Comparison of ENCODE assay signal across 10 cellular contexts in the genomic region with DNA sequence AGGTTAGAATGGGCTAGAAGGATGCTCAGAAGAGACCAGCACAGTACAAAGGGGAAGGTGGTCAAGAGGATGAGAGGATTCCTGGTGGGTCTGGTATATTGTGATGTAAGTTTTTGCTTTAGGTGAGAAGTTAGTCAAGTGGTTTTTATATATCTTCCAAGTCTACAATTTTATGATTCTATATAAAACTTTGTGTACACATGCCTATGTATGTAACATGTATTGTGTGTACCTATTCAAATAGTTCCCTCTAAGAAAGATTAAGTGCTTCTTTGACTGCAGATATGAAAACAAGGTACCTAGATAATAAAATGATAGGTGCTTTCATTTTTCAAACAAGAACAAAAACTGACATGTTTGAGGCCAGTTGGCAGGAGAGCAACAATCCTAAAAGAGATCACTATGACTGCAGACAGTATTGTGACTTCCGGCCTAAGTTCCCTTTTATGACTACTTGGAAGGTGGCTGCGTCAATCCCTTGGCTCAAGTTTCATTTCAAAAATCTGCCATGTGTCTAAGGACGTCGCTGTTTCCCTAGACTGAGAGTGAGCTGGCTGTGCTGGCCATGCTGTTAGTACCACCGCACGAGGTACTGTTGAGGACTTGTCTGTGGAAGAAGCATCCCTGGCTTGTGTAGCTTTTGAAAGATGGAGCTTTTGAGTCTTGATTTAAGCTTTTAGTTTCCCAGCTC.
DNase-seq lines count a peak whose midpoint lies in the region; ATAC-seq, FAIRE-seq and TF ChIP-seq lines count a peak whose summit lies in the region.
"Had no signal": no experiment of that assay in that cellular context is flagged by ENCODE, and none has a peak within 500 bp of the region (broad histone marks: within the 10 kb centered on the region; RNA-seq: fewer than 3 reads in every experiment).

No MANE protein-coding gene starts in this region.

- no peak overlapping the region for H3K27ac ChIP-seq in astrocyte (ENCODE audit: low read depth, low read length)
- no peak overlapping the region for H3K27ac ChIP-seq in effector memory CD4-positive, alpha-beta T cell (ENCODE audit: insufficient read depth, low read length, poor library complexity, severe bottlenecking)

- no peaks in the 10 kb centered on the region for H3K9me3 Mint-ChIP-seq in astrocyte (ENCODE audit: unreplicated experiment)
- H3K9me3 Mint-ChIP-seq: immature natural killer cell had no signal

- H3K36me3 Mint-ChIP-seq in astrocyte (ENCODE audit: low read depth, unreplicated experiment) = peaks cover 8% of the 10 kb centered on the region
- H3K36me3 Mint-ChIP-seq: immature natural killer cell had no signal

- H3K4me2 ChIP-seq in astrocyte (ENCODE audit: low read length) = no peak overlapping the region

- H3K27me3 Mint-ChIP-seq in astrocyte (ENCODE audit: low read depth, unreplicated experiment) = no peaks in the 10 kb centered on the region

- H3K36me3 ChIP-seq in astrocyte (ENCODE audit: insufficient read depth, low read length) = no peaks in the 10 kb centered on the region
- no peaks in the 10 kb centered on the region for H3K36me3 ChIP-seq in effector memory CD4-positive, alpha-beta T cell (ENCODE audit: control insufficient read depth, insufficient read depth, low read length)

- H3K79me2 ChIP-seq in astrocyte (ENCODE audit: insufficient read depth, low read length) = no peaks in the 10 kb centered on the region

- DNase-seq in AG20443 (ENCODE audit: low spot score) (peak; percentile 32), astrocyte (ENCODE audit: low read depth) (no peak), posterior vena cava (ENCODE audit: low spot score) (peak; percentile 84), DMS114 treated with DMSO at 0.1 percent for 48 hours (lab: John Stamatoyannopoulos, UW; ENCODE audit: unreplicated experiment) (no peak), LoVo (ENCODE audit: low spot score) (no peak)
- no peak for DNase-seq in effector memory CD4-positive, alpha-beta T cell

- H3K9me3 ChIP-seq in astrocyte (ENCODE audit: insufficient read depth, low read depth, low read length) = no peaks in the 10 kb centered on the region
- H3K9me3 ChIP-seq in effector memory CD4-positive, alpha-beta T cell (ENCODE audit: control insufficient read depth, low read length) = no peaks in the 10 kb centered on the region

- H3K4me3 Mint-ChIP-seq in astrocyte (ENCODE audit: unreplicated experiment) = no peak overlapping the region
- H3K4me3 Mint-ChIP-seq: immature natural killer cell had no signal

- no peak for TF ChIP-seq CTCF in astrocyte (IDR thresholded peaks at IDR 0.05; ENCODE audit: insufficient read depth, low read depth, low read length)

- ATAC-seq in GM19328 (IDR thresholded peaks at IDR 0.05; ENCODE audit: unreplicated experiment) = peak; percentile 78
- peak; percentile 95 for ATAC-seq in HG03442 (IDR thresholded peaks at IDR 0.05; ENCODE audit: unreplicated experiment)

- no peak overlapping the region for H3K4me3 ChIP-seq in astrocyte (ENCODE audit: insufficient read depth, low read depth, low read length)
- H3K4me3 ChIP-seq in effector memory CD4-positive, alpha-beta T cell (ENCODE audit: insufficient read depth, low read depth, low read length, poor library complexity, severe bottlenecking) = no peak overlapping the region

- peak overlapping the region; percentile 47 for H3K27ac Mint-ChIP-seq in astrocyte (ENCODE audit: unreplicated experiment)

- intact Hi-C loops in posterior vena cava (cut with DNase I) = no loop called here

- no peaks in the 10 kb centered on the region for H3K4me1 ChIP-seq in astrocyte (ENCODE audit: insufficient read depth, low read length)
- H3K4me1 ChIP-seq in effector memory CD4-positive, alpha-beta T cell (ENCODE audit: control insufficient read depth, insufficient read depth, low read length, poor library complexity, severe bottlenecking) = no peaks in the 10 kb centered on the region

- no peak for FAIRE-seq in astrocyte (lab: Jason Lieb, UNC)
- FAIRE-seq: TTC549 had no signal

- no peak overlapping the region for H3K9ac ChIP-seq in astrocyte (ENCODE audit: low read length)

- no peaks in the 10 kb centered on the region for H4K20me1 ChIP-seq in astrocyte (ENCODE audit: insufficient read depth, low read length)

- no peaks in the 10 kb centered on the region for H3K27me3 ChIP-seq in astrocyte (ENCODE audit: insufficient read depth, low read length)
- H3K27me3 ChIP-seq in effector memory CD4-positive, alpha-beta T cell (replicated peaks; ENCODE audit: control insufficient read depth, insufficient read depth, low read length, poor library complexity, severe bottlenecking) = no peaks in the 10 kb centered on the region

- H2AFZ ChIP-seq in astrocyte (ENCODE audit: low read depth, low read length) = no peak overlapping the region

- H3K4me1 Mint-ChIP-seq in astrocyte (ENCODE audit: low read depth, unreplicated experiment) = peaks cover 2% of the 10 kb centered on the region

Comparison
In these comparisons a context has a peak if more than half of its experiments do, and no peak if none do; other contexts are left out.
1. DNase-seq: peak in AG20443 (single experiment) and posterior vena cava (single experiment); none in astrocyte (single experiment), DMS114 treated with DMSO at 0.1 percent for 48 hours (single experiment), effector memory CD4-positive, alpha-beta T cell (0 of 3) and LoVo (single experiment).